ENCODE assay signal across 1 cellular context in genomic region chr1:112386786-112387346, GRCh38.
TF ChIP-seq lines count a peak whose summit lies in the region.

No MANE protein-coding gene starts in this region.

TF ChIP-seq in K562, 482 proteins besides CTCF, POLR2A, EP300 and RAD21:
- no peak for TF ChIP-seq RBFOX2 (IDR thresholded peaks at IDR 0.05; ENCODE audit: low read depth, low read length)
- TF ChIP-seq NFIC (IDR thresholded peaks at IDR 0.05): peak; percentile 55
- TF ChIP-seq GATAD2B (IDR thresholded peaks at IDR 0.05; ENCODE audit: borderline replicate concordance): peak; percentile 94; the same call in 1 of the 2 replicates
- TF ChIP-seq, protein P1, sequence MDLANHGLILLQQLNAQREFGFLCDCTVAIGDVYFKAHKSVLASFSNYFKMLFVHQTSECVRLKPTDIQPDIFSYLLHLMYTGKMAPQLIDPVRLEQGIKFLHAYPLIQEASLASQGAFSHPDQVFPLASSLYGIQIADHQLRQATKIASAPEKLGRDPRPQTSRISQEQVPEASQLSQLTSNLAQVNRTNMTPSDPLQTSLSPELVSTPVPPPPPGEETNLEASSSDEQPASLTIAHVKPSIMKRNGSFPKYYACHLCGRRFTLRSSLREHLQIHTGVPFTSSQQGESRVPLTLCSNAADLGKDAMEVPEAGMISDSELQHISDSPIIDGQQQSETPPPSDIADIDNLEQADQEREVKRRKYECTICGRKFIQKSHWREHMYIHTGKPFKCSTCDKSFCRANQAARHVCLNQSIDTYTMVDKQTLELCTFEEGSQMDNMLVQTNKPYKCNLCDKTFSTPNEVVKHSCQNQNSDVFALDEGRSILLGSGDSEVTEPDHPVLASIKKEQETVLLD (IDR thresholded peaks at IDR 0.05): peak; percentile 71; the same call in 1 of the 2 replicates
- TF ChIP-seq ATF2 (CRISPR knock-in tag; IDR thresholded peaks at IDR 0.05): no peak
- TF ChIP-seq MAX (CRISPR knock-in tag; IDR thresholded peaks at IDR 0.05): no peak
- TF ChIP-seq ESRRB (CRISPR knock-in tag; IDR thresholded peaks at IDR 0.05; ENCODE audit: borderline replicate concordance): no peak
- peak; percentile 98 for TF ChIP-seq DACH1 (IDR thresholded peaks at IDR 0.05; ENCODE audit: partially characterized antibody)
TF ChIP-seq in K562: peak in this region for 4.
